8 cellular contexts compared by ENCODE assay signal in genomic region chr9:132669636-132670358, GRCh38. TPM values are rescaled to one million over a fixed set of nuclear protein-coding genes. Genes with fewer than 3 reads are reported as not detected.
DNase-seq lines count a peak whose midpoint lies in the region; ATAC-seq and TF ChIP-seq lines count a peak whose summit lies in the region.

Gene DDX31, minus strand, starts transcription at chr9:132669983. Its CDS starts 49 bp downstream, at chr9:132669934.

- intact Hi-C loops in T-helper 2 cell treated with Interferon-gamma antibody and Interleukin-4, amounts not matched to agents 100 ng/mL and 5 ng/mL, for 36 hours (cut with micrococcal nuclease) = loop anchor here (2.0 to 10.0 kb wide), 4 partner anchors 99 to 591 kb away; partner anchors contain the start of genes AK8, MED27, SPACA9 and TTF1

- peak; percentile 73 for ATAC-seq in HG02571 (IDR thresholded peaks at IDR 0.05; ENCODE audit: unreplicated experiment)

- DNase-seq in NCI-H1092 (lab: John Stamatoyannopoulos, UW) (peak; percentile 72), right atrium auricular region (ENCODE audit: low spot score) (peak; percentile 83), pulmonary artery endothelial cell (ENCODE audit: low read depth, low spot score) (peak; percentile 48)

- peaks cover 5% of the 10 kb centered on the region for H3K36me3 ChIP-seq in right atrium auricular region
- H3K36me3 ChIP-seq in urinary bladder (ENCODE audit: insufficient read depth) = no peaks in the 10 kb centered on the region

- peak within 1 kb of the TSS; percentile 93 to 96 for H3K4me3 ChIP-seq in right atrium auricular region
- peak within 1 kb of the TSS; percentile 95 for H3K4me3 ChIP-seq in urinary bladder (ENCODE audit: low read depth, low read length)

- H3K9me3 ChIP-seq in right atrium auricular region = no peaks in the 10 kb centered on the region

- under 1% methylated on average over 75 of the region's 75 CpGs for WGBS in urinary bladder

- no peak for TF ChIP-seq CTCF in right atrium auricular region (IDR thresholded peaks at IDR 0.05)

- no peaks in the 10 kb centered on the region for H3K27me3 ChIP-seq in right atrium auricular region

- TF ChIP-seq POLR2A in GM10847 (IDR thresholded peaks at IDR 0.05; ENCODE audit: extremely low read depth, insufficient read length) = peak; percentile 77

- H3K27ac ChIP-seq in angular gyrus (ENCODE audit: low read depth, low read length) (peak within 1 kb of the TSS; percentile 98), right atrium auricular region (peak within 1 kb of the TSS; percentile 95 to 97), urinary bladder (ENCODE audit: low read depth) (peak within 1 kb of the TSS; percentile 87)

- H3K4me1 ChIP-seq in right atrium auricular region (peaks cover 0 to 34% of the 10 kb centered on the region in 2 donors), urinary bladder (ENCODE audit: insufficient read depth) (peaks cover 5% of the 10 kb centered on the region)

RNA-seq across cellular contexts. Expression of gene DDX31, which starts in this region (rescaled TPM):
- total RNA-seq in T-helper 2 cell treated with Interferon-gamma antibody and Interleukin-4, amounts not matched to agents 100 ng/mL and 5 ng/mL, for 36 hours = 17.0 and 18.6 TPM in 2 replicates
- 1 to 10 TPM; 4.6 to 6.0 TPM for total RNA-seq in right atrium auricular region
- total RNA-seq in pulmonary artery endothelial cell = 12.7 and 14.0 TPM in 2 replicates
- total RNA-seq in urinary bladder = 11.9 TPM
- 6.7 TPM for polyA plus RNA-seq in urinary bladder

Comparison
In these comparisons a context has a peak if more than half of its experiments do, and no peak if none do; other contexts are left out.
1. Peak in every context shown above with its lines: DNase-seq, ATAC-seq, H3K4me3 ChIP-seq and H3K27ac ChIP-seq.